Comparison of ENCODE assay signal across 8 cellular contexts in genomic region chr5:173917788-173918786, GRCh38. TPM values are rescaled to one million over a fixed set of nuclear protein-coding genes. Genes with fewer than 3 reads are reported as not detected.
A peak's percentile ranks its signal among the peaks of the same experiment; 100 is the strongest.
DNase-seq lines count a peak whose midpoint lies in the region; ATAC-seq, FAIRE-seq and TF ChIP-seq lines count a peak whose summit lies in the region.

No MANE protein-coding gene starts in this region.

- peak overlapping the region; percentile 30 for H3K4me3 ChIP-seq in bronchial epithelial cell (ENCODE audit: low read depth, low read length)

- H3K36me3 ChIP-seq in bronchial epithelial cell (ENCODE audit: control insufficient read depth, insufficient read depth, low read length): no peaks in the 10 kb centered on the region

- H3K27me3 ChIP-seq in bronchial epithelial cell (ENCODE audit: control insufficient read depth, insufficient read depth, low read length): no peaks in the 10 kb centered on the region

- TF ChIP-seq CTCF in bronchial epithelial cell (IDR thresholded peaks at IDR 0.05; ENCODE audit: insufficient read depth, low read length, severe bottlenecking): no peak

- FAIRE-seq in bronchial epithelial cell (lab: Jason Lieb, UNC): no peak

- peak; percentile 38 for DNase-seq in NCI-H1105 (lab: John Stamatoyannopoulos, UW)
- peak; percentile 22 for DNase-seq in T-helper 22 cell (ENCODE audit: low read depth)
- DNase-seq in bronchial epithelial cell (ENCODE audit: low read depth): peak; percentile 84
- DNase-seq in inferior parietal cortex (ENCODE audit: extremely low spot score): peak; percentile 84
- DNase-seq in stimulated activated CD4-positive, alpha-beta T cell treated with anti-CD3 and anti-CD28 coated beads, Interleukin-15, amount 100 ng/mL, for 48 hours (ENCODE audit: low read depth in 2 of 2): peak; percentile 19 to 26
- DNase-seq in NCI-H1694 (lab: John Stamatoyannopoulos, UW): no peak

- ATAC-seq in GM18498 (IDR thresholded peaks at IDR 0.05; ENCODE audit: unreplicated experiment) (peak; percentile 93), HG02623 (IDR thresholded peaks at IDR 0.05; ENCODE audit: unreplicated experiment) (peak; percentile 84)

RNA-seq across cellular contexts. Expression of gene CPEB4, which starts 29.9 kb away (rescaled TPM):
- 27.9 and 38.3 TPM in 2 replicates for total RNA-seq in bronchial epithelial cell
